In genomic region chr17:75634754-75635609, GRCh38 we compare ENCODE assay signal across 14 cellular contexts. TPM values are rescaled to one million over a fixed set of nuclear protein-coding genes. Genes with fewer than 3 reads are reported as not detected.
DNase-seq lines count a peak whose midpoint lies in the region; ATAC-seq and TF ChIP-seq lines count a peak whose summit lies in the region.
"Had no signal": no experiment of that assay in that cellular context is flagged by ENCODE, and none has a peak within 500 bp of the region (broad histone marks: within the 10 kb centered on the region; RNA-seq: fewer than 3 reads in every experiment).

No MANE protein-coding gene starts in this region.

- TF ChIP-seq CTCF in colonic mucosa (IDR thresholded peaks at IDR 0.05) (no peak), lower lobe of right lung (IDR thresholded peaks at IDR 0.05) (no peak), testis (IDR thresholded peaks at IDR 0.05) (no peak), smooth muscle cell (IDR thresholded peaks at IDR 0.05; ENCODE audit: borderline replicate concordance, insufficient read depth, poor library complexity, severe bottlenecking) (no peak)

- H2AFZ ChIP-seq in smooth muscle cell (ENCODE audit: low read depth) = no peak overlapping the region
- H2AFZ ChIP-seq: GM23338 had no signal

- no peak overlapping the region for H3K4me3 Mint-ChIP-seq in stimulated activated naive B cell treated with anti-CD40 and anti-IgM and Interleukin-4, amounts not matched to agents 10 μg/mL and 1 μg/mL and 100 μg/mL, for 72 hours
- H3K4me3 Mint-ChIP-seq: activated CD4-positive, alpha-beta memory T cell treated with anti-CD3 and anti-CD28 coated beads, Interleukin-2, amount 10 ng/mL, durations not matched to agents 7 days and 5 days; GM23338 had no signal

- H4K20me1 ChIP-seq in smooth muscle cell (ENCODE audit: low read depth) = peaks cover 5% of the 10 kb centered on the region

- H3K4me2 ChIP-seq in smooth muscle cell = no peak overlapping the region

- H3K79me2 ChIP-seq in smooth muscle cell (ENCODE audit: low read depth) = no peaks in the 10 kb centered on the region

- 73 to 80% methylated on average over 11 to 20 of the region's 20 CpGs for WGBS in testis, 2 donors
- WGBS in smooth muscle cell (ENCODE audit: low lambda C conversion rate) = 93% methylated on average over 20 of the region's 20 CpGs

- peak overlapping the region; percentile 64 to 71 for H3K9ac ChIP-seq in colonic mucosa (ENCODE audit: low read depth in 2 of 2, low read length in 2 of 2)
- H3K9ac ChIP-seq in smooth muscle cell (ENCODE audit: low read depth) = no peak overlapping the region

- H3K4me3 ChIP-seq in H7 (ENCODE audit: insufficient read depth, low read depth, low read length) = no peak overlapping the region
- no peak overlapping the region for H3K4me3 ChIP-seq in colonic mucosa
- no peak overlapping the region for H3K4me3 ChIP-seq in lower lobe of right lung
- H3K4me3 ChIP-seq in testis = no peak overlapping the region
- H3K4me3 ChIP-seq in smooth muscle cell = no peak overlapping the region
- H3K4me3 ChIP-seq: SK-N-MC had no signal

- H3K27me3 Mint-ChIP-seq in stimulated activated naive B cell treated with anti-CD40 and anti-IgM and Interleukin-4, amounts not matched to agents 10 μg/mL and 1 μg/mL and 100 μg/mL, for 72 hours = no peaks in the 10 kb centered on the region
- H3K27me3 Mint-ChIP-seq: activated CD4-positive, alpha-beta memory T cell treated with anti-CD3 and anti-CD28 coated beads, Interleukin-2, amount 10 ng/mL, durations not matched to agents 7 days and 5 days had no signal

- H3K36me3 ChIP-seq in H7 (replicated peaks; ENCODE audit: control insufficient read depth, insufficient read depth, low read length) (peaks cover 2% of the 10 kb centered on the region; the same call in 1 of the 2 replicates), colonic mucosa (no peaks in the 10 kb centered on the region), lower lobe of right lung (peaks cover 12% of the 10 kb centered on the region), testis (ENCODE audit: low read depth, missing control alignments) (no peaks in the 10 kb centered on the region), smooth muscle cell (ENCODE audit: low read depth) (no peaks in the 10 kb centered on the region)
- H3K36me3 ChIP-seq: pancreas had no signal

- no peaks in the 10 kb centered on the region for H3K9me3 ChIP-seq in colonic mucosa
- H3K9me3 ChIP-seq in lower lobe of right lung = no peaks in the 10 kb centered on the region
- no peaks in the 10 kb centered on the region for H3K9me3 ChIP-seq in testis
- H3K9me3 ChIP-seq in smooth muscle cell (replicated peaks; ENCODE audit: low read depth) = no peaks in the 10 kb centered on the region
- H3K9me3 ChIP-seq: pancreas had no signal

- H3K4me1 Mint-ChIP-seq in stimulated activated naive B cell treated with anti-CD40 and anti-IgM and Interleukin-4, amounts not matched to agents 10 μg/mL and 1 μg/mL and 100 μg/mL, for 72 hours = peaks cover 6 to 20% of the 10 kb centered on the region in 2 donors
- H3K4me1 Mint-ChIP-seq: activated CD4-positive, alpha-beta memory T cell treated with anti-CD3 and anti-CD28 coated beads, Interleukin-2, amount 10 ng/mL, durations not matched to agents 7 days and 5 days had no signal

- H3K4me1 ChIP-seq in colonic mucosa (peaks cover 22% of the 10 kb centered on the region), lower lobe of right lung (peaks cover 39% of the 10 kb centered on the region), testis (peaks cover 41% of the 10 kb centered on the region), smooth muscle cell (ENCODE audit: low read depth) (peaks cover 25% of the 10 kb centered on the region)

- no peak for ATAC-seq in lower lobe of right lung
- ATAC-seq in stimulated activated naive B cell treated with anti-CD40 and anti-IgM and Interleukin-4, amounts not matched to agents 10 μg/mL and 1 μg/mL and 100 μg/mL, for 72 hours (replicated peaks) = no peak

- intact Hi-C loops in colonic mucosa (cut with DNase I) = loop anchor here (5.0 kb wide), 1 partner anchor 112 kb away; no protein-coding TSS in a partner anchor
- intact Hi-C loops in lower lobe of right lung (cut with DNase I) = no loop called here
- intact Hi-C loops in testis (cut with DNase I; ENCODE audit: low total_unique reads) = no loop called here

- peak; percentile 66 for DNase-seq in H7
- DNase-seq in colonic mucosa = no peak
- peak; percentile 42 for DNase-seq in lower lobe of right lung
- DNase-seq in stimulated activated naive B cell treated with anti-CD40 and anti-IgM and Interleukin-4, amounts not matched to agents 10 μg/mL and 1 μg/mL and 100 μg/mL, for 72 hours = no peak
- no peak for DNase-seq in testis
- no peak for DNase-seq in iPS-NIHi7 (ENCODE audit: extremely low spot score)
- DNase-seq in smooth muscle cell (lab: John Stamatoyannopoulos, UW; ENCODE audit: unreplicated experiment) = no peak
- DNase-seq in NCI-H510A treated with DMSO at 0.1 percent for 48 hours (lab: John Stamatoyannopoulos, UW) = no peak
- DNase-seq: activated CD4-positive, alpha-beta memory T cell treated with anti-CD3 and anti-CD28 coated beads, Interleukin-2, amount 10 ng/mL, durations not matched to agents 7 days and 5 days; stimulated activated CD8-positive, alpha-beta memory T cell treated with anti-CD3 and anti-CD28 coated beads, Interleukin-4, amount 100 ng/mL, for 48 hours had no signal

- H3K36me3 Mint-ChIP-seq in stimulated activated naive B cell treated with anti-CD40 and anti-IgM and Interleukin-4, amounts not matched to agents 10 μg/mL and 1 μg/mL and 100 μg/mL, for 72 hours = peaks cover 14 to 17% of the 10 kb centered on the region in 2 donors

- no peak for TF ChIP-seq POLR2A in testis (IDR thresholded peaks at IDR 0.05)

- H3K27ac ChIP-seq in colonic mucosa = peak overlapping the region; percentile 36
- H3K27ac ChIP-seq in lower lobe of right lung = peak overlapping the region; percentile 80
- H3K27ac ChIP-seq in testis = no peak overlapping the region
- no peak overlapping the region for H3K27ac ChIP-seq in smooth muscle cell (ENCODE audit: low read depth)
- H3K27ac ChIP-seq: SK-N-MC had no signal

- H3K27me3 ChIP-seq in H7 (ENCODE audit: control insufficient read depth, insufficient read depth, low read length) = no peaks in the 10 kb centered on the region
- H3K27me3 ChIP-seq in colonic mucosa = no peaks in the 10 kb centered on the region
- H3K27me3 ChIP-seq in lower lobe of right lung (ENCODE audit: low read depth) = no peaks in the 10 kb centered on the region
- H3K27me3 ChIP-seq in testis = no peaks in the 10 kb centered on the region
- H3K27me3 ChIP-seq in smooth muscle cell (ENCODE audit: low read depth) = no peaks in the 10 kb centered on the region
- H3K27me3 ChIP-seq: pancreas had no signal

- no peaks in the 10 kb centered on the region for H3F3A ChIP-seq in smooth muscle cell (ENCODE audit: low read depth)

- peak overlapping the region; percentile 65 for H3K27ac Mint-ChIP-seq in stimulated activated naive B cell treated with anti-CD40 and anti-IgM and Interleukin-4, amounts not matched to agents 10 μg/mL and 1 μg/mL and 100 μg/mL, for 72 hours
- H3K27ac Mint-ChIP-seq: activated CD4-positive, alpha-beta memory T cell treated with anti-CD3 and anti-CD28 coated beads, Interleukin-2, amount 10 ng/mL, durations not matched to agents 7 days and 5 days; GM23338 had no signal

- no peaks in the 10 kb centered on the region for H3K9me3 Mint-ChIP-seq in stimulated activated naive B cell treated with anti-CD40 and anti-IgM and Interleukin-4, amounts not matched to agents 10 μg/mL and 1 μg/mL and 100 μg/mL, for 72 hours
- H3K9me3 Mint-ChIP-seq: activated CD4-positive, alpha-beta memory T cell treated with anti-CD3 and anti-CD28 coated beads, Interleukin-2, amount 10 ng/mL, durations not matched to agents 7 days and 5 days; GM23338 had no signal

RNA-seq across cellular contexts. Expression of gene SMIM5, which starts 1.7 kb away (rescaled TPM):
- 0.11 TPM in 1 of 2 replicates, not detected in the other for total RNA-seq in H7 (2014; rRNA removed; shearing (Covaris generic))
- 10 to 100 TPM in 1 of 2 donors, 1 to 10 TPM in 1; 5.1 to 39.9 TPM for total RNA-seq in colonic mucosa
- 2.7 TPM for total RNA-seq in lower lobe of right lung
- 1 to 10 TPM; 2.0 TPM for total RNA-seq in testis
- polyA plus RNA-seq in testis (ENCODE audit: insufficient read depth, low read depth, low replicate concordance) = 1.9 TPM
- total RNA-seq in smooth muscle cell = 0.13 and 1.7 TPM in 2 replicates
- polyA plus RNA-seq in smooth muscle cell = 0.80 and 1.2 TPM in 2 replicates
- total RNA-seq: activated CD4-positive, alpha-beta memory T cell treated with anti-CD3 and anti-CD28 coated beads, Interleukin-2, amount 10 ng/mL, durations not matched to agents 7 days and 5 days; dermis microvascular lymphatic vessel endothelial cell; GM23338 had no signal

RNA-seq across cellular contexts. Expression of gene RECQL5, which starts 32.0 kb away (rescaled TPM):
- total RNA-seq in H7 (2014; rRNA removed; shearing (Covaris generic)) = 36.3 and 40.0 TPM in 2 replicates
- total RNA-seq in colonic mucosa = 10 to 100 TPM; 18.7 to 43.1 TPM
- 39.4 TPM for total RNA-seq in lower lobe of right lung
- 10 to 100 TPM; 81.4 to 99.6 TPM for total RNA-seq in testis
- 60.0 TPM for polyA plus RNA-seq in testis (ENCODE audit: insufficient read depth, low read depth, low replicate concordance)
- 12.5 and 38.2 TPM in 2 replicates for total RNA-seq in smooth muscle cell
- polyA plus RNA-seq in smooth muscle cell = 15.4 and 15.7 TPM in 2 replicates

RNA-seq across cellular contexts. Expression of gene SAP30BP, which starts 32.2 kb away (rescaled TPM):
- 52.9 and 61.3 TPM in 2 replicates for total RNA-seq in H7 (2014; rRNA removed; shearing (Covaris generic))
- 10 to 100 TPM; 68.0 to 68.1 TPM for total RNA-seq in colonic mucosa
- 73.0 TPM for total RNA-seq in lower lobe of right lung
- 10 to 100 TPM; 86.9 to 95.9 TPM for total RNA-seq in testis
- 78.4 TPM for polyA plus RNA-seq in testis (ENCODE audit: insufficient read depth, low read depth, low replicate concordance)
- 75.4 and 87.7 TPM in 2 replicates for total RNA-seq in smooth muscle cell
- polyA plus RNA-seq in smooth muscle cell = 119 and 135 TPM in 2 replicates

RNA-seq across cellular contexts. Expression of gene MYO15B, which starts 47.4 kb away (rescaled TPM):
- 9.9 and 14.6 TPM in 2 replicates for total RNA-seq in H7 (2014; rRNA removed; shearing (Covaris generic))
- total RNA-seq in colonic mucosa (100 to 1,000 TPM; 210 to 462 TPM), lower lobe of right lung (181 TPM), testis (100 to 1,000 TPM; 139 to 142 TPM), smooth muscle cell (10.5 and 14.7 TPM in 2 replicates)
- polyA plus RNA-seq in testis (ENCODE audit: insufficient read depth, low read depth, low replicate concordance) (70.4 TPM), smooth muscle cell (17.5 and 43.9 TPM in 2 replicates)

Comparison
In these comparisons a context has a peak if more than half of its experiments do, and no peak if none do; other contexts are left out.
1. DNase-seq: peak in H7 (single experiment) and lower lobe of right lung (single experiment); none in colonic mucosa (single experiment), stimulated activated naive B cell treated with anti-CD40 and anti-IgM and Interleukin-4, amounts not matched to agents 10 μg/mL and 1 μg/mL and 100 μg/mL, for 72 hours (single experiment), testis (single experiment), iPS-NIHi7 (single experiment), smooth muscle cell (single experiment) and NCI-H510A treated with DMSO at 0.1 percent for 48 hours (single experiment).
2. H3K27ac ChIP-seq: peak in colonic mucosa (single experiment) and lower lobe of right lung (single experiment); none in testis (0 of 2) and smooth muscle cell (single experiment).